In the genomic region with DNA sequence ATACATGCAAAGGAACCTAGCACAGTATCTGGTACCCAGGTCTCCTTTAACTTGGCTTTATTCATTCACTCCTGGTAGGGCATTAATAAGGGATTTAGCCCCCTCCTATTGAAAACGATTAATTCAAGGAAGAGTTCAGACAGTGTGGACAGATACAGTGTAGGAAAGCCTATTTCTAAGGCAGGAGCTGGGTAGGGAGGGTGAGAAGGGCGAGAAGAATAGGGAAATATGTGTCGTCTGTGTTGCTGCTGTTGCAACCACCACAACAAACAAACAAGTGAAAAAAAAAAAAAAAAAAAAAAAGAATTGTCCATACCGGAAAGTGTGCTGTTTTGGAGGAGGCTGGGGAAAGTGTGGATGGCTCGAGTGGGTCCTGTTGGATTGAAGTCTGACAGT, we compare ENCODE assay signal across 12 cellular contexts. TPM values are rescaled to one million over a fixed set of nuclear protein-coding genes. Genes with fewer than 3 reads are reported as not detected.
A peak's percentile ranks its signal among the peaks of the same experiment; 100 is the strongest.
DNase-seq lines count a peak whose midpoint lies in the region; ATAC-seq and TF ChIP-seq lines count a peak whose summit lies in the region.
"Not testable (repeated sequence)": the region's sequence is repeated elsewhere in the genome, so short reads cannot be mapped to it uniquely, and the experiment has no call there.
"Had no signal": no experiment of that assay in that cellular context is flagged by ENCODE, and none has a peak within 500 bp of the region (broad histone marks: within the 10 kb centered on the region; RNA-seq: fewer than 3 reads in every experiment).

No MANE protein-coding gene starts in this region.

- 36% methylated on average over 1 of the region's 5 CpGs; no CpG with 5 or more reads in 1 of the 2 experiments for WGBS in endodermal cell (ENCODE audit: insufficient coverage in 1 of 2, insufficient read length in 1 of 2), 2 experiments
- WGBS in upper lobe of left lung, 2 donors, result 16 to 19% methylated on average over 5 of the region's 5 CpGs

- intact Hi-C loops in left ventricle myocardium superior (cut with micrococcal nuclease); natural killer cell (cut with micrococcal nuclease); gastrocnemius medialis (cut with DNase I; ENCODE audit: low total_unique reads): not testable (repeated sequence)

- H3K9me3 ChIP-seq in endodermal cell (ENCODE audit: control insufficient read depth, low read length); gastrocnemius medialis; upper lobe of left lung: not testable (repeated sequence)

- peaks cover 66% of the 10 kb centered on the region for H3K27me3 ChIP-seq in endodermal cell (ENCODE audit: control insufficient read depth, insufficient read depth, low read length, poor library complexity, severe bottlenecking)
- not testable (repeated sequence) for H3K27me3 ChIP-seq in gastrocnemius medialis, upper lobe of left lung

- not testable (repeated sequence) for H3K9me3 Mint-ChIP-seq in activated naive CD8-positive, alpha-beta T cell treated with anti-CD3 and anti-CD28 coated beads for 36 hours; endodermal cell; natural killer cell

- TF ChIP-seq EP300 in upper lobe of left lung (IDR thresholded peaks at IDR 0.05), result not testable (repeated sequence)

- not testable (repeated sequence) for H3K4me1 Mint-ChIP-seq in activated naive CD8-positive, alpha-beta T cell treated with anti-CD3 and anti-CD28 coated beads for 36 hours; endodermal cell; natural killer cell

- not testable (repeated sequence) for H3K4me1 ChIP-seq in endodermal cell (ENCODE audit: control insufficient read depth, insufficient read depth, low read length); gastrocnemius medialis
- H3K4me1 ChIP-seq in upper lobe of left lung, result peaks cover 0 to 11% (median 3%) of the 10 kb centered on the region in 4 donors

- H3K27me3 Mint-ChIP-seq in activated naive CD8-positive, alpha-beta T cell treated with anti-CD3 and anti-CD28 coated beads for 36 hours, result peaks cover 33% of the 10 kb centered on the region
- peaks cover 73% of the 10 kb centered on the region for H3K27me3 Mint-ChIP-seq in endodermal cell (ENCODE audit: insufficient read depth)
- peaks cover 27 to 31% of the 10 kb centered on the region in 2 donors for H3K27me3 Mint-ChIP-seq in natural killer cell (ENCODE audit: low read depth in 2 of 2)

- peak; percentile 16 for DNase-seq in G401 (ENCODE audit: low spot score)
- not testable (repeated sequence) for DNase-seq in activated naive CD8-positive, alpha-beta T cell treated with anti-CD3 and anti-CD28 coated beads for 36 hours; endodermal cell; left ventricle myocardium superior; natural killer cell; gastrocnemius medialis; upper lobe of left lung

- H3K36me3 Mint-ChIP-seq in activated naive CD8-positive, alpha-beta T cell treated with anti-CD3 and anti-CD28 coated beads for 36 hours; endodermal cell (ENCODE audit: low read depth); natural killer cell: not testable (repeated sequence)

- not testable (repeated sequence) for H3K9ac ChIP-seq in endodermal cell (ENCODE audit: extremely low read depth, low read length, poor library complexity, severe bottlenecking)

- not testable (repeated sequence) for H3K4me3 ChIP-seq in endodermal cell (ENCODE audit: low read length)
- H3K4me3 ChIP-seq in gastrocnemius medialis, result peak overlapping the region in 3 of 4 donors; percentile 65 to 93 (median 87)
- peak overlapping the region in 3 of 4 donors; percentile 53 to 59 (median 58) for H3K4me3 ChIP-seq in upper lobe of left lung

- not testable (repeated sequence) for H3K36me3 ChIP-seq in endodermal cell (ENCODE audit: control insufficient read depth, insufficient read depth, low read length); gastrocnemius medialis; upper lobe of left lung

- H3K4me3 Mint-ChIP-seq in activated naive CD8-positive, alpha-beta T cell treated with anti-CD3 and anti-CD28 coated beads for 36 hours, result peak overlapping the region; percentile 39
- peak overlapping the region; percentile 63 for H3K4me3 Mint-ChIP-seq in endodermal cell
- H3K4me3 Mint-ChIP-seq in natural killer cell, result peak overlapping the region; percentile 64

- peak; percentile 27 for ATAC-seq in left ventricle myocardium superior
- ATAC-seq in natural killer cell, result not testable (repeated sequence)
- peak; percentile 10 to 15 for ATAC-seq in gastrocnemius medialis
- peak in 1 of 2 donors; percentile 54 for ATAC-seq in upper lobe of left lung (ENCODE audit: low FRiP score in 2 of 2)

- peak overlapping the region; percentile 19; the same call in 1 of the 2 replicates for H3K27ac ChIP-seq in VCaP
- H3K27ac ChIP-seq in endodermal cell (ENCODE audit: low read depth, low read length); upper lobe of left lung: not testable (repeated sequence)
- peak overlapping the region; percentile 87 to 91 (median 90) for H3K27ac ChIP-seq in gastrocnemius medialis

- H3K27ac Mint-ChIP-seq in activated naive CD8-positive, alpha-beta T cell treated with anti-CD3 and anti-CD28 coated beads for 36 hours; endodermal cell; natural killer cell: not testable (repeated sequence)

- not testable (repeated sequence) for TF ChIP-seq CTCF in VCaP (conservative IDR thresholded peaks at IDR 0.05); endodermal cell (conservative IDR thresholded peaks at IDR 0.05); natural killer cell (IDR thresholded peaks at IDR 0.05); gastrocnemius medialis (IDR thresholded peaks at IDR 0.05 in 4 of 5, conservative IDR thresholded peaks at IDR 0.05 in 1 of 5); upper lobe of left lung (IDR thresholded peaks at IDR 0.05)

- not testable (repeated sequence) for TF ChIP-seq POLR2A in gastrocnemius medialis (IDR thresholded peaks at IDR 0.05); upper lobe of left lung (IDR thresholded peaks at IDR 0.05)

- in situ Hi-C loops in G401 (cut with HindIII; ENCODE audit: low sequenced_read_pairs); gastrocnemius medialis (cut with MboI; ENCODE audit: low sequenced_read_pairs in 4 of 4): not testable (repeated sequence)

RNA-seq across cellular contexts. Expression of a gene that starts 0.4 kb away (rescaled TPM):
- total RNA-seq in G401 (2014; rRNA removed; shearing (Covaris generic)), result 0.68 and 1.5 TPM in 2 replicates
- not detected for total RNA-seq in activated naive CD8-positive, alpha-beta T cell treated with anti-CD3 and anti-CD28 coated beads for 36 hours
- under 1 TPM; 0.33 to 0.64 TPM for total RNA-seq in endodermal cell
- 1.9 TPM for polyA plus RNA-seq in endodermal cell (2013, experiment 1 of 2)
- 2.4 TPM for polyA plus RNA-seq in endodermal cell (2013, experiment 2 of 2)
- 150 TPM for total RNA-seq in left ventricle myocardium superior
- 1 to 10 TPM in 1 of 3 donors, under 1 TPM in 1, not detected in 1; 0.43 to 1.8 TPM for total RNA-seq in natural killer cell
- total RNA-seq in gastrocnemius medialis, result 10 to 100 TPM; 13.3 to 44.0 (median 29.9) TPM
- 10 to 100 TPM in 5 of 6 donors, 1 to 10 TPM in 1; 9.4 to 32.1 (median 16.0) TPM for total RNA-seq in upper lobe of left lung

RNA-seq across cellular contexts. Expression of a gene that starts 53.3 kb away (rescaled TPM):
- not detected in 2 replicates for total RNA-seq in G401 (2014; rRNA removed; shearing (Covaris generic))
- total RNA-seq in activated naive CD8-positive, alpha-beta T cell treated with anti-CD3 and anti-CD28 coated beads for 36 hours, result under 1 TPM in 1 of 2 experiments, not detected in 1; 0.14 TPM
- total RNA-seq in endodermal cell (under 1 TPM in 1 of 2 donors, not detected in 1; 0.15 TPM), left ventricle myocardium superior (not detected), natural killer cell (not detected), gastrocnemius medialis (not detected), upper lobe of left lung (1 to 10 TPM in 1 of 6 donors, under 1 TPM in 3, not detected in 2; 0.33 to 2.1 (median 0.54) TPM)
- polyA plus RNA-seq in endodermal cell (2013, experiment 1 of 2), result not detected
- not detected for polyA plus RNA-seq in endodermal cell (2013, experiment 2 of 2)
- total RNA-seq: esophagus mucosa, mesenteric fat pad, SJSA1 had no signal
- polyA plus RNA-seq: K562 had no signal
